ENCODE assay signal across 12 cellular contexts in the genomic region with DNA sequence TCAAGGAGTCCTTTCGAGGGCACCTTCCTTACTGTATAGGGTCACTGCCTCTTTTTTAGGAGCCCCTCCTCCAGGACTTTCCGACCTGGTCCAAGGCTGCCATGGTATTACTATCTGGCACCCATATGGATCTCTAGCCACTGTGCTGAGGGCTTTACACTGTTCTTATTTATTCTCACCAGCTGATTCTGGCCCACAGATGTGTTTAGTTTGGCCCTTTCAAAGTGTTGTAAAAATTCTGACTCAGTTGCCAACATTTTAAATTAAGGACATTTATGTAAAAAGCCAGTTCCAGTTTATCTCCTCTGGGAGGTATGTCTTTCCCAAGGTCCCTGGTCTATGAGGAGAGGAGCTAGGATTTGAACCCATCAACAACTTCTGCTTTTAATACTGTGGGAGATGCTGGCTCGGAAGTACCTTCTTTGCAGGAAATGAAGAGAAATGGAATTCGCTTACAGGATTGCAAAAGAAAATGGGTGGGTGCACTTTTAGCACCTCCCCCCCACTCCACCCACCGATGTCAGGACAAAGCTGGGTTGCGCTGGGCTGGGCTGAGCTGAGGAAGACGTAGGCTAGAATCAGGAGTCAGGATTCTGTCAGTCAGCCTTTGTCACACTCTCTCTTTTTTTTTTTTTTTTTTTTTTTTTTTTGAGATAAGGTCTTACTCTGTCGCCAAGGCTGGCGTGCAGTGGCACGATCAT. TPM values are rescaled to one million over a fixed set of nuclear protein-coding genes. Genes with fewer than 3 reads are reported as not detected.
DNase-seq lines count a peak whose midpoint lies in the region; ATAC-seq and TF ChIP-seq lines count a peak whose summit lies in the region.
"Had no signal": no experiment of that assay in that cellular context is flagged by ENCODE, and none has a peak within 500 bp of the region (broad histone marks: within the 10 kb centered on the region; RNA-seq: fewer than 3 reads in every experiment).

No MANE protein-coding gene starts in this region.

- no peak overlapping the region for H3K4me3 ChIP-seq in colonic mucosa
- no peak overlapping the region for H3K4me3 ChIP-seq in vagina

- H3K4me1 ChIP-seq in colonic mucosa (peaks cover 5% of the 10 kb centered on the region), vagina (peaks cover 86% of the 10 kb centered on the region)

- TF ChIP-seq CTCF in colonic mucosa (IDR thresholded peaks at IDR 0.05): no peak
- no peak for TF ChIP-seq CTCF in vagina (IDR thresholded peaks at IDR 0.05)

- no peaks in the 10 kb centered on the region for H3K27me3 Mint-ChIP-seq in activated naive CD8-positive, alpha-beta T cell
- H3K27me3 Mint-ChIP-seq in activated naive CD8-positive, alpha-beta T cell treated with anti-CD3 and anti-CD28 coated beads for 36 hours: no peaks in the 10 kb centered on the region
- H3K27me3 Mint-ChIP-seq in naive thymus-derived CD8-positive, alpha-beta T cell: no peaks in the 10 kb centered on the region

- no peak overlapping the region for H3K9ac ChIP-seq in colonic mucosa (ENCODE audit: low read depth in 2 of 2, low read length in 2 of 2)

- peaks cover 87% of the 10 kb centered on the region for H3K4me1 Mint-ChIP-seq in activated naive CD8-positive, alpha-beta T cell (ENCODE audit: low read depth)
- peaks cover 93% of the 10 kb centered on the region for H3K4me1 Mint-ChIP-seq in activated naive CD8-positive, alpha-beta T cell treated with anti-CD3 and anti-CD28 coated beads for 36 hours
- peaks cover 59 to 99% (median 96%) of the 10 kb centered on the region in 4 donors for H3K4me1 Mint-ChIP-seq in naive thymus-derived CD8-positive, alpha-beta T cell

- H3K27ac ChIP-seq in colonic mucosa: no peak overlapping the region
- peak overlapping the region; percentile 28 for H3K27ac ChIP-seq in vagina

- H3K36me3 ChIP-seq in colonic mucosa (peaks cover 10% of the 10 kb centered on the region), vagina (peaks cover 0 to 22% of the 10 kb centered on the region in 2 donors)

- H3K27me3 ChIP-seq in colonic mucosa (no peaks in the 10 kb centered on the region), vagina (no peaks in the 10 kb centered on the region)

- intact Hi-C loops in colonic mucosa (cut with DNase I) (no loop called here), vagina (cut with DNase I) (no loop called here)

- no peak overlapping the region for H3K4me3 Mint-ChIP-seq in activated naive CD8-positive, alpha-beta T cell
- H3K4me3 Mint-ChIP-seq in activated naive CD8-positive, alpha-beta T cell treated with anti-CD3 and anti-CD28 coated beads for 36 hours: no peak overlapping the region
- peak overlapping the region in 7 of 10 donors; percentile 20 to 66 (median 38) for H3K4me3 Mint-ChIP-seq in naive thymus-derived CD8-positive, alpha-beta T cell
- H3K4me3 Mint-ChIP-seq: T-helper 2 cell treated with Interferon-gamma antibody and Interleukin-4, amounts not matched to agents 5 μg/mL and 100 μg/mL, for 36 hours had no signal

- no peak for DNase-seq in activated naive CD8-positive, alpha-beta T cell treated with anti-CD3 and anti-CD28 coated beads for 36 hours
- DNase-seq in colonic mucosa (peak; percentile 36), vagina (ENCODE audit: extremely low spot score in 2 of 2) (no peak), SHP77 treated with DMSO at 0.1 percent for 48 hours (lab: John Stamatoyannopoulos, UW) (no peak), SK-N-DZ (ENCODE audit: low spot score) (no peak)
- DNase-seq in naive thymus-derived CD8-positive, alpha-beta T cell: no peak
- DNase-seq in stimulated activated CD4-positive, alpha-beta T cell treated with anti-CD3 and anti-CD28 coated beads, Interleukin-1b, Interleukin-23, amount 100 ng/mL, for 48 hours: no peak
- DNase-seq: activated CD8-positive, alpha-beta memory T cell treated with anti-CD3 and anti-CD28 coated beads, Interleukin-2, amount 50 U/mL, for 4 hours; mesenchymal stem cell; NCI-H2081 treated with DMSO at 0.1 percent for 48 hours had no signal

- H3K9me3 ChIP-seq in colonic mucosa (no peaks in the 10 kb centered on the region), vagina (no peaks in the 10 kb centered on the region)

- peaks cover 2% of the 10 kb centered on the region for H3K36me3 Mint-ChIP-seq in activated naive CD8-positive, alpha-beta T cell
- H3K36me3 Mint-ChIP-seq in activated naive CD8-positive, alpha-beta T cell treated with anti-CD3 and anti-CD28 coated beads for 36 hours: peaks cover 15% of the 10 kb centered on the region
- peaks cover 0 to 42% (median 4%) of the 10 kb centered on the region in 3 donors for H3K36me3 Mint-ChIP-seq in naive thymus-derived CD8-positive, alpha-beta T cell

- H3K9me3 Mint-ChIP-seq in activated naive CD8-positive, alpha-beta T cell (ENCODE audit: low read depth): no peaks in the 10 kb centered on the region
- no peaks in the 10 kb centered on the region for H3K9me3 Mint-ChIP-seq in activated naive CD8-positive, alpha-beta T cell treated with anti-CD3 and anti-CD28 coated beads for 36 hours
- H3K9me3 Mint-ChIP-seq in naive thymus-derived CD8-positive, alpha-beta T cell: no peaks in the 10 kb centered on the region
- H3K9me3 Mint-ChIP-seq: T-helper 2 cell treated with Interferon-gamma antibody and Interleukin-4, amounts not matched to agents 5 μg/mL and 100 μg/mL, for 36 hours had no signal

- H3K27ac Mint-ChIP-seq in activated naive CD8-positive, alpha-beta T cell: peak overlapping the region; percentile 89
- no peak overlapping the region for H3K27ac Mint-ChIP-seq in activated naive CD8-positive, alpha-beta T cell treated with anti-CD3 and anti-CD28 coated beads for 36 hours
- H3K27ac Mint-ChIP-seq in naive thymus-derived CD8-positive, alpha-beta T cell: peak overlapping the region in 9 of 10 donors; percentile 37 to 89 (median 69)
- H3K27ac Mint-ChIP-seq: T-helper 2 cell treated with Interferon-gamma antibody and Interleukin-4, amounts not matched to agents 5 μg/mL and 100 μg/mL, for 36 hours had no signal

- TF ChIP-seq POLR2A in vagina (IDR thresholded peaks at IDR 0.05): no peak

- POLR2A ChIA-PET in naive thymus-derived CD8-positive, alpha-beta T cell (lab: Charles Lee): interaction anchor here (0.5 to 2.0 kb wide), 5 partner anchors 8 to 161 kb away, joined by 3 to 7 read pairs (median 3); a partner anchor contains a TSS

- ATAC-seq in naive thymus-derived CD8-positive, alpha-beta T cell: no peak

RNA-seq across cellular contexts. Expression of a gene that starts 7.8 kb away (rescaled TPM):
- 10 to 100 TPM; 80.2 to 80.3 TPM for total RNA-seq in activated naive CD8-positive, alpha-beta T cell treated with anti-CD3 and anti-CD28 coated beads for 36 hours
- total RNA-seq in colonic mucosa: 10 to 100 TPM; 24.1 to 33.3 TPM
- total RNA-seq in naive thymus-derived CD8-positive, alpha-beta T cell: 100 to 1,000 TPM; 262 TPM
- 10 to 100 TPM; 24.3 to 38.9 (median 24.9) TPM for polyA plus RNA-seq in naive thymus-derived CD8-positive, alpha-beta T cell
- total RNA-seq in vagina: 35.4 TPM
- 1.7 and 3.2 TPM in 2 replicates for polyA plus RNA-seq in SK-N-DZ (2014; cell fraction: cytosol; rRNA removed)
- polyA plus RNA-seq in SK-N-DZ (2014; cell fraction: nucleus; rRNA removed): 1.6 and 3.0 TPM in 2 replicates

Comparison
In these comparisons a context has a peak if more than half of its experiments do, and no peak if none do; other contexts are left out.
1. H3K4me3 Mint-ChIP-seq: peak in naive thymus-derived CD8-positive, alpha-beta T cell (7 of 10); none in activated naive CD8-positive, alpha-beta T cell (single experiment) and activated naive CD8-positive, alpha-beta T cell treated with anti-CD3 and anti-CD28 coated beads for 36 hours (single experiment).